2 cellular contexts compared by ENCODE assay signal in the genomic region with DNA sequence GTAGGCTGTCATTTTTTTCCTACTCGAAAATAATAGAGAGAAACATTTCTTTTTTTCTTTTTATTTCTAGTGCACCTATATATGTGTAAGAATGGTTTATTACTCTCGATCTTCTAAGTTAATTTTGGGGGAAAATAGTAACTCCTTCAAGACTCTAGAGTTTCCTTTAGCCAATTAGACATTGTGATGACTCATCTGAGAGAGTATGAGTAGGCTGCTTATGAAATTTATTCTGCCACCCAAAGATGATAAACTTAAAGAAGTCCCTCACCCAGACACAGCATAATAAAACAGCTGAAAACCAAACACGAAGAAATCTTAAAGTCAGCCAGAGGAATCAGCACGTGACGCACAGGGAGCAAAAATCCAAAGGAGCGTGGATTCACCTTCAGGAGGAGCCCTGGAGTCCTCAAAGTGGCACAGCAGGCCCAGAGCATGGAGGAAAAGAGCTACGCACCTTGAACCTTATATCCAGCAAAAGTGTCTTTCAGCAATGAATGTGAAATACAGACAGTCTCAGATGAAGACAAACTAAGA.
TF ChIP-seq lines count a peak whose summit lies in the region.

No MANE protein-coding gene starts in this region.

TF ChIP-seq in IMR-90, 13 proteins besides CTCF, POLR2A, EP300 and RAD21:
- TF ChIP-seq FOS (IDR thresholded peaks at IDR 0.05; ENCODE audit: low read depth, low read length) (peak; percentile 52; the same call in 1 of the 2 replicates), BHLHE40 (IDR thresholded peaks at IDR 0.05; ENCODE audit: low read depth, low read length) (no peak), CHD1 (IDR thresholded peaks at IDR 0.05; ENCODE audit: low read depth, low read length) (no peak), SMC3 (IDR thresholded peaks at IDR 0.05; ENCODE audit: low read depth, low read length) (no peak), CEBPB (IDR thresholded peaks at IDR 0.05; ENCODE audit: low read depth, low read length) (no peak), RFX5 (IDR thresholded peaks at IDR 0.05; ENCODE audit: low read depth, low read length) (no peak), NFE2L2 (IDR thresholded peaks at IDR 0.05; ENCODE audit: low read depth, low read length) (no peak)
- TF ChIP-seq, protein P1, sequence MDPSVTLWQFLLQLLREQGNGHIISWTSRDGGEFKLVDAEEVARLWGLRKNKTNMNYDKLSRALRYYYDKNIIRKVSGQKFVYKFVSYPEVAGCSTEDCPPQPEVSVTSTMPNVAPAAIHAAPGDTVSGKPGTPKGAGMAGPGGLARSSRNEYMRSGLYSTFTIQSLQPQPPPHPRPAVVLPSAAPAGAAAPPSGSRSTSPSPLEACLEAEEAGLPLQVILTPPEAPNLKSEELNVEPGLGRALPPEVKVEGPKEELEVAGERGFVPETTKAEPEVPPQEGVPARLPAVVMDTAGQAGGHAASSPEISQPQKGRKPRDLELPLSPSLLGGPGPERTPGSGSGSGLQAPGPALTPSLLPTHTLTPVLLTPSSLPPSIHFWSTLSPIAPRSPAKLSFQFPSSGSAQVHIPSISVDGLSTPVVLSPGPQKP (IDR thresholded peaks at IDR 0.05; ENCODE audit: borderline replicate concordance, low read depth, low read length) = no peak
- TF ChIP-seq, protein P2, sequence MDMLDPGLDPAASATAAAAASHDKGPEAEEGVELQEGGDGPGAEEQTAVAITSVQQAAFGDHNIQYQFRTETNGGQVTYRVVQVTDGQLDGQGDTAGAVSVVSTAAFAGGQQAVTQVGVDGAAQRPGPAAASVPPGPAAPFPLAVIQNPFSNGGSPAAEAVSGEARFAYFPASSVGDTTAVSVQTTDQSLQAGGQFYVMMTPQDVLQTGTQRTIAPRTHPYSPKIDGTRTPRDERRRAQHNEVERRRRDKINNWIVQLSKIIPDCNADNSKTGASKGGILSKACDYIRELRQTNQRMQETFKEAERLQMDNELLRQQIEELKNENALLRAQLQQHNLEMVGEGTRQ (IDR thresholded peaks at IDR 0.05; ENCODE audit: low read depth, low read length) = no peak

TF ChIP-seq in K562, 482 proteins besides CTCF, POLR2A, EP300 and RAD21:
- TF ChIP-seq SMARCC2 (IDR thresholded peaks at IDR 0.05; ENCODE audit: low read depth) = no peak
- TF ChIP-seq PTRF (tag; IDR thresholded peaks at IDR 0.05) = no peak
- TF ChIP-seq ZNF23 (CRISPR knock-in tag; IDR thresholded peaks at IDR 0.05) = no peak
- TF ChIP-seq ZNF696 (CRISPR knock-in tag; conservative IDR thresholded peaks at IDR 0.05) = no peak
- TF ChIP-seq TRIM24 (IDR thresholded peaks at IDR 0.05) = no peak
- TF ChIP-seq, protein P3, sequence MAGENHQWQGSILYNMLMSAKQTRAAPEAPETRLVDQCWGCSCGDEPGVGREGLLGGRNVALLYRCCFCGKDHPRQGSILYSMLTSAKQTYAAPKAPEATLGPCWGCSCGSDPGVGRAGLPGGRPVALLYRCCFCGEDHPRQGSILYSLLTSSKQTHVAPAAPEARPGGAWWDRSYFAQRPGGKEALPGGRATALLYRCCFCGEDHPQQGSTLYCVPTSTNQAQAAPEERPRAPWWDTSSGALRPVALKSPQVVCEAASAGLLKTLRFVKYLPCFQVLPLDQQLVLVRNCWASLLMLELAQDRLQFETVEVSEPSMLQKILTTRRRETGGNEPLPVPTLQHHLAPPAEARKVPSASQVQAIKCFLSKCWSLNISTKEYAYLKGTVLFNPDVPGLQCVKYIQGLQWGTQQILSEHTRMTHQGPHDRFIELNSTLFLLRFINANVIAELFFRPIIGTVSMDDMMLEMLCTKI (IDR thresholded peaks at IDR 0.05; ENCODE audit: partially characterized antibody) = no peak
- TF ChIP-seq, protein P4, sequence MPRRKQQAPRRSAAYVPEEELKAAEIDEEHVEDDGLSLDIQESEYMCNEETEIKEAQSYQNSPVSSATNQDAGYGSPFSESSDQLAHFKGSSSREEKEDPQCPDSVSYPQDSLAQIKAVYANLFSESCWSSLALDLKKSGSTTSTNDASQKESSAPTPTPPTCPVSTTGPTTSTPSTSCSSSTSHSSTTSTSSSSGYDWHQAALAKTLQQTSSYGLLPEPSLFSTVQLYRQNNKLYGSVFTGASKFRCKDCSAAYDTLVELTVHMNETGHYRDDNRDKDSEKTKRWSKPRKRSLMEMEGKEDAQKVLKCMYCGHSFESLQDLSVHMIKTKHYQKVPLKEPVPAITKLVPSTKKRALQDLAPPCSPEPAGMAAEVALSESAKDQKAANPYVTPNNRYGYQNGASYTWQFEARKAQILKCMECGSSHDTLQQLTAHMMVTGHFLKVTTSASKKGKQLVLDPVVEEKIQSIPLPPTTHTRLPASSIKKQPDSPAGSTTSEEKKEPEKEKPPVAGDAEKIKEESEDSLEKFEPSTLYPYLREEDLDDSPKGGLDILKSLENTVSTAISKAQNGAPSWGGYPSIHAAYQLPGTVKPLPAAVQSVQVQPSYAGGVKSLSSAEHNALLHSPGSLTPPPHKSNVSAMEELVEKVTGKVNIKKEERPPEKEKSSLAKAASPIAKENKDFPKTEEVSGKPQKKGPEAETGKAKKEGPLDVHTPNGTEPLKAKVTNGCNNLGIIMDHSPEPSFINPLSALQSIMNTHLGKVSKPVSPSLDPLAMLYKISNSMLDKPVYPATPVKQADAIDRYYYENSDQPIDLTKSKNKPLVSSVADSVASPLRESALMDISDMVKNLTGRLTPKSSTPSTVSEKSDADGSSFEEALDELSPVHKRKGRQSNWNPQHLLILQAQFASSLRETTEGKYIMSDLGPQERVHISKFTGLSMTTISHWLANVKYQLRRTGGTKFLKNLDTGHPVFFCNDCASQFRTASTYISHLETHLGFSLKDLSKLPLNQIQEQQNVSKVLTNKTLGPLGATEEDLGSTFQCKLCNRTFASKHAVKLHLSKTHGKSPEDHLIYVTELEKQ (CRISPR knock-in tag; IDR thresholded peaks at IDR 0.05) = no peak
- TF ChIP-seq NFYB (IDR thresholded peaks at IDR 0.05; ENCODE audit: extremely low read depth, insufficient read length) = no peak
- no peak for TF ChIP-seq ADNP (tag; IDR thresholded peaks at IDR 0.05)
- peak; percentile 7; the same call in 1 of the 2 replicates for TF ChIP-seq BHLHE40 (IDR thresholded peaks at IDR 0.05; ENCODE audit: low read length)
- no peak for TF ChIP-seq CREB1 (IDR thresholded peaks at IDR 0.05)
- no peak for TF ChIP-seq CREB1 (CRISPR knock-in tag; IDR thresholded peaks at IDR 0.05)
- peak; percentile 14; the same call in 1 of the 2 replicates for TF ChIP-seq RAD51 (IDR thresholded peaks at IDR 0.05; ENCODE audit: borderline replicate concordance, low read depth)
- TF ChIP-seq, protein P5, sequence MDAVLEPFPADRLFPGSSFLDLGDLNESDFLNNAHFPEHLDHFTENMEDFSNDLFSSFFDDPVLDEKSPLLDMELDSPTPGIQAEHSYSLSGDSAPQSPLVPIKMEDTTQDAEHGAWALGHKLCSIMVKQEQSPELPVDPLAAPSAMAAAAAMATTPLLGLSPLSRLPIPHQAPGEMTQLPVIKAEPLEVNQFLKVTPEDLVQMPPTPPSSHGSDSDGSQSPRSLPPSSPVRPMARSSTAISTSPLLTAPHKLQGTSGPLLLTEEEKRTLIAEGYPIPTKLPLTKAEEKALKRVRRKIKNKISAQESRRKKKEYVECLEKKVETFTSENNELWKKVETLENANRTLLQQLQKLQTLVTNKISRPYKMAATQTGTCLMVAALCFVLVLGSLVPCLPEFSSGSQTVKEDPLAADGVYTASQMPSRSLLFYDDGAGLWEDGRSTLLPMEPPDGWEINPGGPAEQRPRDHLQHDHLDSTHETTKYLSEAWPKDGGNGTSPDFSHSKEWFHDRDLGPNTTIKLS (IDR thresholded peaks at IDR 0.05; ENCODE audit: borderline replicate concordance, low read depth) = no peak
- TF ChIP-seq NBN (IDR thresholded peaks at IDR 0.05; ENCODE audit: low read depth) = no peak
- no peak for TF ChIP-seq ZNF785 (CRISPR knock-in tag; IDR thresholded peaks at IDR 0.05)
- TF ChIP-seq, protein P6, sequence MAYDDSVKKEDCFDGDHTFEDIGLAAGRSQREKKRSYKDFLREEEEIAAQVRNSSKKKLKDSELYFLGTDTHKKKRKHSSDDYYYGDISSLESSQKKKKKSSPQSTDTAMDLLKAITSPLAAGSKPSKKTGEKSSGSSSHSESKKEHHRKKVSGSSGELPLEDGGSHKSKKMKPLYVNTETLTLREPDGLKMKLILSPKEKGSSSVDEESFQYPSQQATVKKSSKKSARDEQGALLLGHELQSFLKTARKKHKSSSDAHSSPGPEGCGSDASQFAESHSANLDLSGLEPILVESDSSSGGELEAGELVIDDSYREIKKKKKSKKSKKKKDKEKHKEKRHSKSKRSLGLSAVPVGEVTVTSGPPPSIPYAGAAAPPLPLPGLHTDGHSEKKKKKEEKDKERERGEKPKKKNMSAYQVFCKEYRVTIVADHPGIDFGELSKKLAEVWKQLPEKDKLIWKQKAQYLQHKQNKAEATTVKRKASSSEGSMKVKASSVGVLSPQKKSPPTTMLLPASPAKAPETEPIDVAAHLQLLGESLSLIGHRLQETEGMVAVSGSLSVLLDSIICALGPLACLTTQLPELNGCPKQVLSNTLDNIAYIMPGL (CRISPR knock-in tag; IDR thresholded peaks at IDR 0.05) = no peak
- TF ChIP-seq, protein P2 (CRISPR knock-in tag; IDR thresholded peaks at IDR 0.05) = peak; percentile 60
- no peak for TF ChIP-seq PTBP1 (IDR thresholded peaks at IDR 0.05; ENCODE audit: low read depth, low read length)
- TF ChIP-seq, protein P7, sequence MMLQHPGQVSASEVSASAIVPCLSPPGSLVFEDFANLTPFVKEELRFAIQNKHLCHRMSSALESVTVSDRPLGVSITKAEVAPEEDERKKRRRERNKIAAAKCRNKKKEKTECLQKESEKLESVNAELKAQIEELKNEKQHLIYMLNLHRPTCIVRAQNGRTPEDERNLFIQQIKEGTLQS (IDR thresholded peaks at IDR 0.05) = peak; percentile 36; the same call in 1 of the 2 replicates
- TF ChIP-seq, protein P7 (CRISPR knock-in tag; conservative IDR thresholded peaks at IDR 0.05) = no peak
- TF ChIP-seq JUNB (CRISPR knock-in tag; conservative IDR thresholded peaks at IDR 0.05) = no peak
- TF ChIP-seq, protein P8, sequence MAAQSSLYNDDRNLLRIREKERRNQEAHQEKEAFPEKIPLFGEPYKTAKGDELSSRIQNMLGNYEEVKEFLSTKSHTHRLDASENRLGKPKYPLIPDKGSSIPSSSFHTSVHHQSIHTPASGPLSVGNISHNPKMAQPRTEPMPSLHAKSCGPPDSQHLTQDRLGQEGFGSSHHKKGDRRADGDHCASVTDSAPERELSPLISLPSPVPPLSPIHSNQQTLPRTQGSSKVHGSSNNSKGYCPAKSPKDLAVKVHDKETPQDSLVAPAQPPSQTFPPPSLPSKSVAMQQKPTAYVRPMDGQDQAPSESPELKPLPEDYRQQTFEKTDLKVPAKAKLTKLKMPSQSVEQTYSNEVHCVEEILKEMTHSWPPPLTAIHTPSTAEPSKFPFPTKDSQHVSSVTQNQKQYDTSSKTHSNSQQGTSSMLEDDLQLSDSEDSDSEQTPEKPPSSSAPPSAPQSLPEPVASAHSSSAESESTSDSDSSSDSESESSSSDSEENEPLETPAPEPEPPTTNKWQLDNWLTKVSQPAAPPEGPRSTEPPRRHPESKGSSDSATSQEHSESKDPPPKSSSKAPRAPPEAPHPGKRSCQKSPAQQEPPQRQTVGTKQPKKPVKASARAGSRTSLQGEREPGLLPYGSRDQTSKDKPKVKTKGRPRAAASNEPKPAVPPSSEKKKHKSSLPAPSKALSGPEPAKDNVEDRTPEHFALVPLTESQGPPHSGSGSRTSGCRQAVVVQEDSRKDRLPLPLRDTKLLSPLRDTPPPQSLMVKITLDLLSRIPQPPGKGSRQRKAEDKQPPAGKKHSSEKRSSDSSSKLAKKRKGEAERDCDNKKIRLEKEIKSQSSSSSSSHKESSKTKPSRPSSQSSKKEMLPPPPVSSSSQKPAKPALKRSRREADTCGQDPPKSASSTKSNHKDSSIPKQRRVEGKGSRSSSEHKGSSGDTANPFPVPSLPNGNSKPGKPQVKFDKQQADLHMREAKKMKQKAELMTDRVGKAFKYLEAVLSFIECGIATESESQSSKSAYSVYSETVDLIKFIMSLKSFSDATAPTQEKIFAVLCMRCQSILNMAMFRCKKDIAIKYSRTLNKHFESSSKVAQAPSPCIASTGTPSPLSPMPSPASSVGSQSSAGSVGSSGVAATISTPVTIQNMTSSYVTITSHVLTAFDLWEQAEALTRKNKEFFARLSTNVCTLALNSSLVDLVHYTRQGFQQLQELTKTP (IDR thresholded peaks at IDR 0.05; ENCODE audit: low read depth in 1 of 2, partially characterized antibody in 2 of 2) = no peak
- no peak for TF ChIP-seq GABPB1 (CRISPR knock-in tag; IDR thresholded peaks at IDR 0.05)
- no peak for TF ChIP-seq HDGF (IDR thresholded peaks at IDR 0.05)
- no peak for TF ChIP-seq TAF15 (IDR thresholded peaks at IDR 0.05; ENCODE audit: low read depth, low read length)
- TF ChIP-seq CHCHD3 (CRISPR knock-in tag; IDR thresholded peaks at IDR 0.05) = no peak
- no peak for TF ChIP-seq HNRNPLL (IDR thresholded peaks at IDR 0.05; ENCODE audit: low read depth, low read length, poor library complexity, severe bottlenecking)
- no peak for TF ChIP-seq GTF2F1 (IDR thresholded peaks at IDR 0.05; ENCODE audit: low read depth, low read length)
- TF ChIP-seq ZNF3 (CRISPR knock-in tag; IDR thresholded peaks at IDR 0.05) = no peak
- TF ChIP-seq SIX5 (IDR thresholded peaks at IDR 0.05; ENCODE audit: borderline replicate concordance in 1 of 2, insufficient read depth in 1 of 2, low read depth in 1 of 2, low read length in 2 of 2) = no peak
- no peak for TF ChIP-seq ZNF695 (CRISPR knock-in tag; IDR thresholded peaks at IDR 0.05)
- TF ChIP-seq ZNF76 (CRISPR knock-in tag; IDR thresholded peaks at IDR 0.05; ENCODE audit: borderline replicate concordance) = no peak
- TF ChIP-seq, protein P9, sequence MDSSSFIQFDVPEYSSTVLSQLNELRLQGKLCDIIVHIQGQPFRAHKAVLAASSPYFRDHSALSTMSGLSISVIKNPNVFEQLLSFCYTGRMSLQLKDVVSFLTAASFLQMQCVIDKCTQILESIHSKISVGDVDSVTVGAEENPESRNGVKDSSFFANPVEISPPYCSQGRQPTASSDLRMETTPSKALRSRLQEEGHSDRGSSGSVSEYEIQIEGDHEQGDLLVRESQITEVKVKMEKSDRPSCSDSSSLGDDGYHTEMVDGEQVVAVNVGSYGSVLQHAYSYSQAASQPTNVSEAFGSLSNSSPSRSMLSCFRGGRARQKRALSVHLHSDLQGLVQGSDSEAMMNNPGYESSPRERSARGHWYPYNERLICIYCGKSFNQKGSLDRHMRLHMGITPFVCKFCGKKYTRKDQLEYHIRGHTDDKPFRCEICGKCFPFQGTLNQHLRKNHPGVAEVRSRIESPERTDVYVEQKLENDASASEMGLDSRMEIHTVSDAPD (CRISPR knock-in tag; IDR thresholded peaks at IDR 0.05) = no peak
- TF ChIP-seq TRIM28 (IDR thresholded peaks at IDR 0.05) = no peak
- no peak for TF ChIP-seq BRD9 (IDR thresholded peaks at IDR 0.05; ENCODE audit: low read depth, partially characterized antibody)
